Comparison of ENCODE assay signal across 8 cellular contexts in the genomic region with DNA sequence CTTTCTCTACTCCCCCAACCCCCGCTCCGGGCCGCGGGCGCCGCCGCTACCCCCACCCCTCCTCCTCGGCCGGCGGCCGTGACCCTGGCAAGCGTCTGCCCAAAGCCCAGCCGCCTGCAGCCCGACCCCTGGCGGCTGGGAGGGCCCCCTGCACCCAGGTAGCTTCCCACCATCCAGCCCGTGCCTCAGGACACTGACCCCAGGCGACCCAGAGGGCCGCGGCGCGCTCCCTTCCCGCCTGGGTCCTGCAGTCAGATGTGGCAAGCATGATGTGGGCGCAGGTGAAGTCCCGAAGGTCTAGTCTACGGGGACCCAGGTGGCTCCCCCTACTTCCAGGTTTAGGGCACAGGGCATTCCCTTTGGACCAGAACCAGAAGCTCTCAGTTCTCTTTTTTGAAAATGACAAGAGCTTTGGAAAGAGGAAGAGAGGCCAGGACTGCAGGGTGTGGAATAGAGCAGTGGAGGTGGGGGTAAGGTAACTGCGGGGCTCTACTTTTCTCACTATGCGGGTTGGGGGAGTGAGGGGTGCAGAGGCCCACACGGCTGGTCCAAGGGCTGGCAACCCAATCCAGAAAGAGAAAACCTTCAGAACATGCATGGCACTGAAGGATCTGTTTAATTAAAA. TPM values are rescaled to one million over a fixed set of nuclear protein-coding genes. Genes with fewer than 3 reads are reported as not detected.
DNase-seq lines count a peak whose midpoint lies in the region; ATAC-seq and TF ChIP-seq lines count a peak whose summit lies in the region.

A gene with protein sequence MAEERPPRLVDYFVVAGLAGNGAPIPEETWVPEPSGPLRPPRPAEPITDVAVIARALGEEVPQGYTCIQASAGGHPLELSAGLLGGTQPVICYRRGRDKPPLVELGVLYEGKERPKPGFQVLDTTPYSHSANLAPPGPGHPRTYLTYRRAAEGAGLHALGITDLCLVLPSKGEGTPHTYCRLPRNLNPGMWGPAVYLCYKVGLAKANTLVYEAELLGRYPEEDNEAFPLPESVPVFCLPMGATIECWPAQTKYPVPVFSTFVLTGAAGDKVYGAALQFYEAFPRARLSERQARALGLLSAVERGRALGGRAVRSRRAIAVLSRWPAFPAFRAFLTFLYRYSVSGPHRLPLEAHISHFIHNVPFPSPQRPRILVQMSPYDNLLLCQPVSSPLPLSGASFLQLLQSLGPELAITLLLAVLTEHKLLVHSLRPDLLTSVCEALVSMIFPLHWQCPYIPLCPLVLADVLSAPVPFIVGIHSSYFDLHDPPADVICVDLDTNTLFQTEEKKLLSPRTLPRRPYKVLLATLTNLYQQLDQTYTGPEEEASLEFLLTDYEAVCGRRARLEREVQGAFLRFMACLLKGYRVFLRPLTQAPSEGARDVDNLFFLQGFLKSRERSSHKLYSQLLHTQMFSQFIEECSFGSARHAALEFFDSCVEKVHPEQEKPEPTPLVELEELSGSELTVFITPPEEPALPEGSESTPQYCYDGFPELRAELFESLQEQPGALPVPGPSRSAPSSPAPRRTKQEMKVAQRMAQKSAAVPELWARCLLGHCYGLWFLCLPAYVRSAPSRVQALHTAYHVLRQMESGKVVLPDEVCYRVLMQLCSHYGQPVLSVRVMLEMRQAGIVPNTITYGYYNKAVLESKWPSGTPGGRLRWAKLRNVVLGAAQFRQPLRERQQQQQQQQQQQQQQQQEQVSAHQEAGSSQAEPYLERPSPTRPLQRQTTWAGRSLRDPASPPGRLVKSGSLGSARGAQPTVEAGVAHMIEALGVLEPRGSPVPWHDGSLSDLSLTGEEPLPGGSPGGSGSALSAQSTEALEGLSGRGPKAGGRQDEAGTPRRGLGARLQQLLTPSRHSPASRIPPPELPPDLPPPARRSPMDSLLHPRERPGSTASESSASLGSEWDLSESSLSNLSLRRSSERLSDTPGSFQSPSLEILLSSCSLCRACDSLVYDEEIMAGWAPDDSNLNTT (N-terminal part only) (minus strand): TSS at position 97 of the 625 bp plus-strand sequence. CDS start 2,344 bp downstream, outside the sequence.

- H3K27me3 ChIP-seq in right atrium auricular region (no peaks in the 10 kb centered on the region), aorta (ENCODE audit: control insufficient read depth in 1 of 2, insufficient read depth in 2 of 2, low read length in 1 of 2) (no peaks in the 10 kb centered on the region)

- H3K9me3 Mint-ChIP-seq in T-helper 1 cell treated with Interleukin-12 subunit alpha and Interleukin-12 subunit beta and Interleukin-4 antibody, amounts not matched to agents 30 μg/mL and 1 μg/mL, for 36 hours = no peaks in the 10 kb centered on the region

- H3K9me3 ChIP-seq in right atrium auricular region (no peaks in the 10 kb centered on the region), aorta (ENCODE audit: control insufficient read depth, low read length) (no peaks in the 10 kb centered on the region)

- peaks cover 0 to 35% of the 10 kb centered on the region in 2 donors for H3K4me1 ChIP-seq in right atrium auricular region
- H3K4me1 ChIP-seq in aorta (ENCODE audit: control insufficient read depth in 1 of 2, insufficient read depth in 2 of 2, low read length in 2 of 2) = no peaks in the 10 kb centered on the region

- H3K27me3 Mint-ChIP-seq in T-helper 1 cell treated with Interleukin-12 subunit alpha and Interleukin-12 subunit beta and Interleukin-4 antibody, amounts not matched to agents 30 μg/mL and 1 μg/mL, for 36 hours (ENCODE audit: low read depth) = no peaks in the 10 kb centered on the region

- ATAC-seq in HG02571 (IDR thresholded peaks at IDR 0.05; ENCODE audit: unreplicated experiment) (peak; percentile 62), aorta (ENCODE audit: low FRiP score) (peak; percentile 92)

- intact Hi-C loops in aorta (cut with DNase I) = loop anchor here (2.0 to 5.0 kb wide), 3 partner anchors 36 to 149 kb away; no protein-coding TSS in a partner anchor

- peaks cover 27% of the 10 kb centered on the region for H3K4me1 Mint-ChIP-seq in T-helper 1 cell treated with Interleukin-12 subunit alpha and Interleukin-12 subunit beta and Interleukin-4 antibody, amounts not matched to agents 30 μg/mL and 1 μg/mL, for 36 hours (ENCODE audit: low read depth)

- peaks cover 60% of the 10 kb centered on the region for H3K36me3 ChIP-seq in right atrium auricular region
- H3K36me3 ChIP-seq in aorta (ENCODE audit: control insufficient read depth in 1 of 2, insufficient read depth in 2 of 2, low read length in 1 of 2) = peaks cover 7 to 9% of the 10 kb centered on the region in 2 donors

- H3K27ac ChIP-seq in right atrium auricular region = peak within 1 kb of the TSS; percentile 98
- H3K27ac ChIP-seq in aorta (ENCODE audit: low read depth in 1 of 2, low read length in 2 of 2) = peak within 1 kb of the TSS; percentile 47 to 76

- H3K27ac Mint-ChIP-seq in T-helper 1 cell treated with Interleukin-12 subunit alpha and Interleukin-12 subunit beta and Interleukin-4 antibody, amounts not matched to agents 30 μg/mL and 1 μg/mL, for 36 hours = peak within 1 kb of the TSS; percentile 98

- peak within 1 kb of the TSS; percentile 94 for H3K4me3 Mint-ChIP-seq in T-helper 1 cell treated with Interleukin-12 subunit alpha and Interleukin-12 subunit beta and Interleukin-4 antibody, amounts not matched to agents 30 μg/mL and 1 μg/mL, for 36 hours

- 8% methylated on average over 26 to 28 of the region's 28 CpGs for WGBS in aorta, 2 donors

- peak within 1 kb of the TSS; percentile 79 to 90 for H3K4me3 ChIP-seq in right atrium auricular region
- H3K4me3 ChIP-seq in aorta (ENCODE audit: low read length in 2 of 2) = peak within 1 kb of the TSS; percentile 93 to 97

- DNase-seq in NCI-H1048 (lab: John Stamatoyannopoulos, UW) (peak; percentile 63), amygdala (lab: John Stamatoyannopoulos, UW) (peak in 53 of 56 donors; percentile 26 to 82 (median 61)), right atrium auricular region (ENCODE audit: low spot score) (peak; percentile 82), pulmonary artery endothelial cell (ENCODE audit: low read depth, low spot score) (no peak), aorta (peak; percentile 92 to 94)

- TF ChIP-seq CTCF in GM12874 (IDR thresholded peaks at IDR 0.05; ENCODE audit: insufficient read depth, low read depth, low read length) (peak; percentile 97), right atrium auricular region (IDR thresholded peaks at IDR 0.05) (peak; percentile 98 to 100)

- H3K36me3 Mint-ChIP-seq in T-helper 1 cell treated with Interleukin-12 subunit alpha and Interleukin-12 subunit beta and Interleukin-4 antibody, amounts not matched to agents 30 μg/mL and 1 μg/mL, for 36 hours (ENCODE audit: low read depth) = peaks cover 50% of the 10 kb centered on the region

RNA-seq across cellular contexts. Expression of the gene that starts here (rescaled TPM):
- total RNA-seq in right atrium auricular region (10 to 100 TPM; 22.0 to 26.6 TPM), pulmonary artery endothelial cell (11.9 and 14.7 TPM in 2 replicates), aorta (10 to 100 TPM; 45.7 to 94.7 TPM)
- polyA plus RNA-seq in aorta = 10 to 100 TPM in 1 of 2 donors, 1 to 10 TPM in 1; 6.6 to 34.6 TPM
